36 cellular contexts compared by ENCODE assay signal in genomic region chr16:20064931-20065330, GRCh38. TPM values are rescaled to one million over a fixed set of nuclear protein-coding genes. Genes with fewer than 3 reads are reported as not detected.
"Had no signal": no experiment of that assay in that cellular context is flagged by ENCODE, and none has a peak within 500 bp of the region (broad histone marks: within the 10 kb centered on the region; RNA-seq: fewer than 3 reads in every experiment).

No MANE protein-coding gene starts in this region.

- ATAC-seq: activated CD8-positive, alpha-beta T cell treated with anti-CD3 and anti-CD28 coated beads for 36 hours; activated naive CD4-positive, alpha-beta T cell treated with anti-CD3 and anti-CD28 coated beads, Interleukin-2, amount 50 U/mL, for 72 hours; activated T-cell treated with anti-CD3 and anti-CD28 coated beads, Interleukin-2, amount 50 U/mL, for 4 hours; activated T-cell treated with anti-CD3 and anti-CD28 coated beads, Interleukin-2, amount 50 U/mL, for 72 hours; activated T-helper 17 cell treated with anti-CD3 and anti-CD28 coated beads, Interleukin-2, amount 50 U/mL, for 72 hours; body of pancreas had no signal

- H3K27ac ChIP-seq: adrenal gland, body of pancreas, brain microvascular endothelial cell, breast epithelium, VCaP had no signal

- H3K27me3 ChIP-seq: adrenal gland, body of pancreas, brain microvascular endothelial cell had no signal

- H3K36me3 ChIP-seq: adrenal gland, brain microvascular endothelial cell, breast epithelium had no signal

- DNase-seq: activated B cell treated with CpG ODN at 0.5 μM for 24 hours; activated CD4-positive, alpha-beta memory T cell treated with anti-CD3 and anti-CD28 coated beads for 36 hours; activated CD4-positive, alpha-beta T cell treated with anti-CD3 and anti-CD28 coated beads for 4 hours; activated CD4-positive, alpha-beta T cell treated with anti-CD3 and anti-CD28 coated beads, Interleukin-2, amount 10 ng/mL, durations not matched to agents 24 days and 14 days; activated CD4-positive, alpha-beta T cell treated with anti-CD3 and anti-CD28 coated beads, Interleukin-2, amount 50 U/mL, for 1 hour; activated CD4-positive, alpha-beta T cell treated with anti-CD3 and anti-CD28 coated beads, Interleukin-2, amount 50 U/mL, for 4 hours; activated CD4-positive, CD25-positive, alpha-beta regulatory T cell treated with anti-CD3 and anti-CD28 coated beads, Interleukin-2, amount 50 U/mL, for 72 hours; activated CD8-positive, alpha-beta memory T cell treated with anti-CD3 and anti-CD28 coated beads, Interleukin-2, amount 50 U/mL, for 4 hours; activated CD8-positive, alpha-beta T cell treated with anti-CD3 and anti-CD28 coated beads for 36 hours; activated effector memory CD4-positive, alpha-beta T cell treated with anti-CD3 and anti-CD28 coated beads, Interleukin-2, amount 50 U/mL, for 16 hours; activated gamma-delta T cell treated with Interleukin-2 at 50 U/mL for 16 hours; activated naive CD4-positive, alpha-beta T cell; activated naive CD4-positive, alpha-beta T cell treated with anti-CD3 and anti-CD28 coated beads for 36 hours; activated naive CD4-positive, alpha-beta T cell treated with anti-CD3 and anti-CD28 coated beads, Interleukin-2, amount 50 U/mL, for 16 hours; activated naive CD8-positive, alpha-beta T cell treated with anti-CD3 and anti-CD28 coated beads for 36 hours; activated T-cell treated with anti-CD3 and anti-CD28 coated beads for 4 hours; activated T-cell treated with anti-CD3 and anti-CD28 coated beads, Interleukin-2, amount 50 U/mL, for 1 hour; activated T-cell treated with anti-CD3 and anti-CD28 coated beads, Interleukin-2, amount 50 U/mL, for 4 hours; activated T-cell treated with anti-CD3 and anti-CD28 coated beads, Interleukin-2, amount 50 U/mL, for 72 hours; adrenal gland; amniotic stem cell; aorta; body of pancreas; brain microvascular endothelial cell; central memory CD4-positive, alpha-beta T cell; T-helper 1 cell; T-helper 2 cell; T-helper 9 cell had no signal

- H3K9me3 ChIP-seq: adrenal gland had no signal

- H3K4me3 ChIP-seq: adrenal gland, body of pancreas, breast epithelium had no signal

- H3K4me1 ChIP-seq: adrenal gland, body of pancreas, breast epithelium had no signal

RNA-seq across cellular contexts. Expression of gene GPR139, which starts 8.8 kb away (rescaled TPM):
- total RNA-seq: activated B cell treated with CpG ODN at 0.5 μM for 24 hours; activated CD4-positive, alpha-beta memory T cell treated with anti-CD3 and anti-CD28 coated beads for 36 hours; activated CD4-positive, alpha-beta T cell treated with anti-CD3 and anti-CD28 coated beads, Interleukin-2, amount 10 ng/mL, durations not matched to agents 24 days and 14 days; activated CD8-positive, alpha-beta memory T cell treated with anti-CD3 and anti-CD28 coated beads for 36 hours; activated CD8-positive, alpha-beta T cell treated with anti-CD3 and anti-CD28 coated beads for 36 hours; activated naive CD4-positive, alpha-beta T cell treated with anti-CD3 and anti-CD28 coated beads for 36 hours; activated naive CD4-positive, alpha-beta T cell treated with anti-CD3 and anti-CD28 coated beads, Interleukin-2, amount 50 U/mL, for 72 hours; activated naive CD8-positive, alpha-beta T cell treated with anti-CD3 and anti-CD28 coated beads for 36 hours; activated T-cell treated with anti-CD3 and anti-CD28 coated beads, Interleukin-2, amount 50 U/mL, for 4 hours; activated T-cell treated with anti-CD3 and anti-CD28 coated beads, Interleukin-2, amount 50 U/mL, for 72 hours; activated T-helper 1 cell treated with anti-CD3 and anti-CD28 coated beads, Interleukin-12 subunit alpha, Interleukin-12 subunit beta, Interleukin-2, Interleukin-4 antibody, amounts not matched to agents 30 ng/mL and 10 ng/mL and 1 ng/mL, durations not matched to agents 14 hours and 24 hours and 36 hours; activated T-helper 17 cell treated with anti-CD3 and anti-CD28 coated beads, Interleukin-2, amount 50 U/mL, for 72 hours; adrenal gland; aorta; astrocyte; body of pancreas; breast epithelium; cardiac septum had no signal
- polyA plus RNA-seq: adrenal gland, aorta had no signal
